19 cellular contexts compared by ENCODE assay signal in the genomic region with DNA sequence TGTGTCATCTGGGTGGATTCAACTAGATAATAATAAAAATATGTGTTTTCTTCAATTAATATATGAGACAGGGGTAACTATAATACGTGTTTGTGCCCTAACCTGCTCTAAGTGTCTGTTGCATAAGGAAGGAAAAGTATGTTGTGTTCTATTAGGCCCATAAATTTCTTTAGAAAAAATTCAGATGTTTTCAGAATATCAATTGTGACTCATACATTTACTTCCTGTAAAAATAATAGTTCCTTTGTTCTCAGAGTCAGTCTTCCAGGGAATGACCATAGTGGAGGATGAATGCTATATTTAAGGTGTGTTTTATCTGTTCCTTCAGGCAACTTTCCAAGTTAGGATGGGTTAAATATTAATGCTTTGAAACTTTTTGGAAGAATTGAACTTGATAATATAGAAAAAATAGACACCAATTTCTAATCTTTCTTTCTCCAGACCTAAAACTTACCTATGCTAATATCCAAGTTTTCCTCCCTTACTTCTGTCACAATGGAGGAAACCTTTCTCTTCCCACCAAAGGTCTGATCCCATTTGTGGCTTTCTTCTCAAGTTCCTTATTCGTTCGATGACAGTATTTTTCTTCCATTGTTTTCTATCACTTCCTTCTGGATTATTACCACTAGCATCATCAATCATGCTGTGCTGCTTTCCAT. TPM values are rescaled to one million over a fixed set of nuclear protein-coding genes. Genes with fewer than 3 reads are reported as not detected.
A peak's percentile ranks its signal among the peaks of the same experiment; 100 is the strongest.
DNase-seq lines count a peak whose midpoint lies in the region; ATAC-seq and TF ChIP-seq lines count a peak whose summit lies in the region.
"Had no signal": no experiment of that assay in that cellular context is flagged by ENCODE, and none has a peak within 500 bp of the region (broad histone marks: within the 10 kb centered on the region; RNA-seq: fewer than 3 reads in every experiment).

No MANE protein-coding gene starts in this region.

- CTCF ChIA-PET in SK-N-SH (lab: Yijun Ruan, JAX): no interaction called here

- H3K9me3 ChIP-seq in SK-N-SH: no peaks in the 10 kb centered on the region

- H3K4me2 ChIP-seq in SK-N-SH: no peak overlapping the region

- no peak overlapping the region for H2AFZ ChIP-seq in SK-N-SH (ENCODE audit: low read depth)
- H2AFZ ChIP-seq: GM23248 had no signal

- no peak overlapping the region for H3K9ac ChIP-seq in SK-N-SH
- H3K9ac ChIP-seq: GM23248 had no signal

- H3F3A ChIP-seq in SK-N-SH (replicated peaks; ENCODE audit: insufficient read depth): peaks cover 4% of the 10 kb centered on the region

- no peaks in the 10 kb centered on the region for H4K20me1 ChIP-seq in SK-N-SH (ENCODE audit: insufficient read depth)

- no peak for TF ChIP-seq RAD21 in SK-N-SH (IDR thresholded peaks at IDR 0.05; ENCODE audit: low read length)

- H3K4me1 ChIP-seq in SK-N-SH (ENCODE audit: control insufficient read depth in 1 of 2, insufficient read depth in 2 of 2, low read depth in 1 of 2, low read length in 1 of 2): peaks cover 3 to 7% of the 10 kb centered on the region in 2 experiments; a peak in 2 of 4 replicates

- DNase-seq in COLO829 (ENCODE audit: low spot score) (peak; percentile 41), HT1080 (ENCODE audit: low read depth) (peak; percentile 82), SK-N-SH (no peak), glomerular visceral epithelial cell (ENCODE audit: extremely low spot score) (peak; percentile 8), erythroblast (lab: John Stamatoyannopoulos, UW) (no peak), ecto neural progenitor cell (ENCODE audit: low spot score) (no peak)
- DNase-seq in stimulated activated naive CD8-positive, alpha-beta T cell treated with anti-CD3 and anti-CD28 coated beads, Interleukin-15, Interleukin-2, amounts not matched to agents 100 U/mL and 50 U/mL, for 24 hours: no peak
- DNase-seq in effector CD8-positive, alpha-beta T cell (lab: John Stamatoyannopoulos, UW): no peak
- DNase-seq: COR-L47; DND-41; GF-D8; GM23248; Kasumi-1; NCI-H2029; NCI-H526; NK-92 treated with Interleukin-12 subunit alpha and Interleukin-12 subunit beta, amount 100 ng/mL, for 24 hours; OCI-M1; SHP77 had no signal

- H3K27me3 ChIP-seq in SK-N-SH (ENCODE audit: insufficient read depth): no peaks in the 10 kb centered on the region

- H3K27ac ChIP-seq in SK-N-SH (ENCODE audit: low read depth in 2 of 2, low read length in 1 of 2): peak overlapping the region; percentile 14 to 48
- H3K27ac ChIP-seq: C4-2B, GM23248 had no signal

- TF ChIP-seq POLR2A in erythroblast (IDR thresholded peaks at IDR 0.05; ENCODE audit: low read length): no peak

- 49% methylated on average over 3 of the region's 3 CpGs for WGBS in SK-N-SH (ENCODE audit: low lambda C conversion rate)

- TF ChIP-seq EP300 in SK-N-SH (IDR thresholded peaks at IDR 0.05; ENCODE audit: borderline replicate concordance in 1 of 2, low read depth in 1 of 2, low read length in 1 of 2): 0 out of 4 replicates have a peak, but pooled peaks of 1 of the 2 experiments have one; percentile 37

- H3K4me3 ChIP-seq in SK-N-SH (ENCODE audit: low read depth in 2 of 2, low read length in 1 of 2): no peak overlapping the region
- H3K4me3 ChIP-seq: GM23248 had no signal

- no peaks in the 10 kb centered on the region for H3K79me2 ChIP-seq in SK-N-SH (ENCODE audit: insufficient read depth)

- no peaks in the 10 kb centered on the region for H3K36me3 ChIP-seq in SK-N-SH (replicated peaks in 1 of 2; ENCODE audit: control insufficient read depth in 1 of 2, insufficient read depth in 2 of 2, low read length in 1 of 2)

- POLR2A ChIA-PET in SK-N-SH (lab: Yijun Ruan, JAX): no interaction called here

- ATAC-seq in stimulated activated naive CD8-positive, alpha-beta T cell treated with anti-CD3 and anti-CD28 coated beads, Interleukin-15, Interleukin-2, amounts not matched to agents 100 U/mL and 50 U/mL, for 24 hours: no peak

- H3K9me2 ChIP-seq in SK-N-SH: no peaks in the 10 kb centered on the region

- no peak for TF ChIP-seq CTCF in SK-N-SH (IDR thresholded peaks at IDR 0.05)

TF ChIP-seq in SK-N-SH, 30 proteins besides CTCF, POLR2A, EP300 and RAD21:
- TF ChIP-seq, protein P1, sequence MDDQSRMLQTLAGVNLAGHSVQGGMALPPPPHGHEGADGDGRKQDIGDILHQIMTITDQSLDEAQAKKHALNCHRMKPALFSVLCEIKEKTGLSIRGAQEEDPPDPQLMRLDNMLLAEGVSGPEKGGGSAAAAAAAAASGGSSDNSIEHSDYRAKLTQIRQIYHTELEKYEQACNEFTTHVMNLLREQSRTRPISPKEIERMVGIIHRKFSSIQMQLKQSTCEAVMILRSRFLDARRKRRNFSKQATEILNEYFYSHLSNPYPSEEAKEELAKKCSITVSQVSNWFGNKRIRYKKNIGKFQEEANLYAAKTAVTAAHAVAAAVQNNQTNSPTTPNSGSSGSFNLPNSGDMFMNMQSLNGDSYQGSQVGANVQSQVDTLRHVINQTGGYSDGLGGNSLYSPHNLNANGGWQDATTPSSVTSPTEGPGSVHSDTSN (IDR thresholded peaks at IDR 0.05): peak; percentile 52; the same call in 1 of the 2 replicates
- TF ChIP-seq MEF2A (IDR thresholded peaks at IDR 0.05; ENCODE audit: borderline replicate concordance, low read depth) (peak; percentile 48; the same call in 1 of the 2 replicates), TCF12 (IDR thresholded peaks at IDR 0.05) (peak; percentile 56), JUND (IDR thresholded peaks at IDR 0.05) (peak; percentile 64), RCOR1 (IDR thresholded peaks at IDR 0.05; ENCODE audit: low read length) (no peak), FOSL2 (IDR thresholded peaks at IDR 0.05; ENCODE audit: borderline replicate concordance, low read depth) (peak; percentile 53; the same call in 1 of the 2 replicates)

RNA-seq across cellular contexts. Expression of a gene that starts 49.9 kb away (rescaled TPM):
- total RNA-seq in HT1080 (2014; rRNA removed; shearing (Covaris generic)): 1.3 and 1.9 TPM in 2 replicates
- polyA plus RNA-seq in HT1080 (2015; cell fraction: cytosol; rRNA removed): 0.10 and 0.34 TPM in 2 replicates
- polyA plus RNA-seq in HT1080 (2015; cell fraction: nucleus; rRNA removed): 0.22 and 0.24 TPM in 2 replicates
- polyA plus RNA-seq in SK-N-SH (2012; rRNA removed): 15.2 and 15.5 TPM in 2 replicates
- polyA plus RNA-seq in SK-N-SH (2012; cell fraction: cytosol; rRNA removed): 14.6 and 20.2 TPM in 2 replicates
- polyA plus RNA-seq in SK-N-SH (2012; cell fraction: nucleus; rRNA removed): 22.3 and 38.7 TPM in 2 replicates
- total RNA-seq: GM23248 had no signal
- polyA plus RNA-seq: GM23248 had no signal

Comparison
In these comparisons a context has a peak if more than half of its experiments do, and no peak if none do; other contexts are left out.
1. DNase-seq: peak in COLO829 (single experiment), HT1080 (single experiment) and glomerular visceral epithelial cell (single experiment); none in SK-N-SH (single experiment), erythroblast (0 of 2), stimulated activated naive CD8-positive, alpha-beta T cell treated with anti-CD3 and anti-CD28 coated beads, Interleukin-15, Interleukin-2, amounts not matched to agents 100 U/mL and 50 U/mL, for 24 hours (single experiment), effector CD8-positive, alpha-beta T cell (single experiment) and ecto neural progenitor cell (single experiment).